In the genomic region with DNA sequence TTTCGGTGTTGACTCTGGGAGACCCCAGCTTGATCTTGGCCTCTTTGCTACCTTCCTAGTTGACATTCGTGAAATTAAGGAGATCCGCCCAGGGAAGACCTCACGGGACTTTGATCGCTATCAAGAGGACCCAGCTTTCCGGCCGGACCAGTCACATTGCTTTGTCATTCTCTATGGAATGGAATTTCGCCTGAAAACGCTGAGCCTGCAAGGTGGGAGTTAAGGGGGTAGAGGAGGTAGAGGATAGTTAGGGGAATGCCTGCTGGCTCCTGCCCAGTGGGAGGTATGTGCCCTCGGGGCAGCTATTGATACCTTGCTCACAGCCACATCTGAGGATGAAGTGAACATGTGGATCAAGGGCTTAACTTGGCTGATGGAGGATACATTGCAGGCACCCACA, we compare ENCODE assay signal across 16 cellular contexts. TPM values are rescaled to one million over a fixed set of nuclear protein-coding genes. Genes with fewer than 3 reads are reported as not detected.
DNase-seq lines count a peak whose midpoint lies in the region; ATAC-seq and FAIRE-seq lines count a peak whose summit lies in the region.
"Had no signal": no experiment of that assay in that cellular context is flagged by ENCODE, and none has a peak within 500 bp of the region (broad histone marks: within the 10 kb centered on the region; RNA-seq: fewer than 3 reads in every experiment).

No MANE protein-coding gene starts in this region.

- peak overlapping the region; percentile 99 for H3K27ac Mint-ChIP-seq in stimulated activated naive CD8-positive, alpha-beta T cell treated with anti-CD3 and anti-CD28 coated beads, Interleukin-15, Interleukin-2, amounts not matched to agents 100 ng/mL and 50 ng/mL, for 24 hours
- H3K27ac Mint-ChIP-seq in activated T-helper 17 cell treated with anti-CD3 and anti-CD28 coated beads, Interleukin-2, amount 50 U/mL, for 72 hours, result peak overlapping the region; percentile 98
- peak overlapping the region in 5 of 6 donors; percentile 75 to 95 (median 83) for H3K27ac Mint-ChIP-seq in naive B cell

- DNase-seq in stimulated activated naive CD8-positive, alpha-beta T cell treated with anti-CD3 and anti-CD28 coated beads, Interleukin-15, Interleukin-2, amounts not matched to agents 100 U/mL and 50 U/mL, for 24 hours, result no peak
- DNase-seq in naive B cell (no peak), urothelium cell line (ENCODE audit: low spot score) (no peak), T-helper 9 cell (no peak)
- no peak for DNase-seq in stimulated activated naive CD4-positive, alpha-beta T cell (lab: John Stamatoyannopoulos, UW)
- DNase-seq: activated effector memory CD4-positive, alpha-beta T cell treated with anti-CD3 and anti-CD28 coated beads, Interleukin-2, amount 50 U/mL, for 16 hours; central memory CD4-positive, alpha-beta T cell; mammary epithelial cell; NCI-H2081; NCI-H526 treated with DMSO at 0.1 percent for 48 hours; stimulated activated CD4-positive, alpha-beta T cell treated with anti-CD3 and anti-CD28 coated beads, Interleukin-4, amount 100 ng/mL, for 24 hours had no signal

- ATAC-seq in stimulated activated naive CD8-positive, alpha-beta T cell treated with anti-CD3 and anti-CD28 coated beads, Interleukin-15, Interleukin-2, amounts not matched to agents 100 U/mL and 50 U/mL, for 24 hours, result no peak
- no peak for ATAC-seq in activated T-helper 17 cell treated with anti-CD3 and anti-CD28 coated beads, Interleukin-2, amount 50 U/mL, for 72 hours (replicated peaks)
- ATAC-seq in naive B cell (ENCODE audit: low read depth in 2 of 2), result no peak
- no peak for ATAC-seq in activated CD4-positive, CD25-positive, alpha-beta regulatory T cell treated with anti-CD3 and anti-CD28 coated beads, Interleukin-2, amount 50 U/mL, for 24 hours
- ATAC-seq: Panc1 had no signal

- peaks cover 53% of the 10 kb centered on the region for H3K36me3 Mint-ChIP-seq in stimulated activated naive CD8-positive, alpha-beta T cell treated with anti-CD3 and anti-CD28 coated beads, Interleukin-15, Interleukin-2, amounts not matched to agents 100 ng/mL and 50 ng/mL, for 24 hours (ENCODE audit: low read depth)
- peaks cover 94% of the 10 kb centered on the region for H3K36me3 Mint-ChIP-seq in activated T-helper 17 cell treated with anti-CD3 and anti-CD28 coated beads, Interleukin-2, amount 50 U/mL, for 72 hours (ENCODE audit: low read depth)
- peaks cover 19 to 37% of the 10 kb centered on the region in 2 donors for H3K36me3 Mint-ChIP-seq in naive B cell

- no peaks in the 10 kb centered on the region for H3K9me3 Mint-ChIP-seq in stimulated activated naive CD8-positive, alpha-beta T cell treated with anti-CD3 and anti-CD28 coated beads, Interleukin-15, Interleukin-2, amounts not matched to agents 100 ng/mL and 50 ng/mL, for 24 hours
- no peaks in the 10 kb centered on the region for H3K9me3 Mint-ChIP-seq in activated T-helper 17 cell treated with anti-CD3 and anti-CD28 coated beads, Interleukin-2, amount 50 U/mL, for 72 hours
- H3K9me3 Mint-ChIP-seq in naive B cell, result no peaks in the 10 kb centered on the region

- peaks cover 94% of the 10 kb centered on the region for H3K4me1 Mint-ChIP-seq in stimulated activated naive CD8-positive, alpha-beta T cell treated with anti-CD3 and anti-CD28 coated beads, Interleukin-15, Interleukin-2, amounts not matched to agents 100 ng/mL and 50 ng/mL, for 24 hours (ENCODE audit: low read depth)
- peaks cover 80% of the 10 kb centered on the region for H3K4me1 Mint-ChIP-seq in activated T-helper 17 cell treated with anti-CD3 and anti-CD28 coated beads, Interleukin-2, amount 50 U/mL, for 72 hours
- peaks cover 48 to 63% (median 58%) of the 10 kb centered on the region in 3 donors for H3K4me1 Mint-ChIP-seq in naive B cell

- no peak overlapping the region for H3K4me3 Mint-ChIP-seq in stimulated activated naive CD8-positive, alpha-beta T cell treated with anti-CD3 and anti-CD28 coated beads, Interleukin-15, Interleukin-2, amounts not matched to agents 100 ng/mL and 50 ng/mL, for 24 hours
- peak overlapping the region; percentile 90 for H3K4me3 Mint-ChIP-seq in activated T-helper 17 cell treated with anti-CD3 and anti-CD28 coated beads, Interleukin-2, amount 50 U/mL, for 72 hours
- no peak overlapping the region for H3K4me3 Mint-ChIP-seq in naive B cell

- peak; percentile 55 for FAIRE-seq in urothelium cell line (lab: Jason Lieb, UNC)
- FAIRE-seq: frontal cortex had no signal

- no peaks in the 10 kb centered on the region for H3K27me3 Mint-ChIP-seq in stimulated activated naive CD8-positive, alpha-beta T cell treated with anti-CD3 and anti-CD28 coated beads, Interleukin-15, Interleukin-2, amounts not matched to agents 100 ng/mL and 50 ng/mL, for 24 hours
- H3K27me3 Mint-ChIP-seq in activated T-helper 17 cell treated with anti-CD3 and anti-CD28 coated beads, Interleukin-2, amount 50 U/mL, for 72 hours, result no peaks in the 10 kb centered on the region
- H3K27me3 Mint-ChIP-seq in naive B cell, result peaks cover 8 to 34% (median 14%) of the 10 kb centered on the region in 3 donors

RNA-seq across cellular contexts. Expression of a gene that starts 22.2 kb away (rescaled TPM):
- 100 to 1,000 TPM; 184 to 628 TPM for total RNA-seq in activated T-helper 17 cell treated with anti-CD3 and anti-CD28 coated beads, Interleukin-2, amount 50 U/mL, for 72 hours
- polyA plus RNA-seq in naive B cell (ENCODE audit: low read depth in 6 of 6), result 10 to 100 TPM in 2 of 6 donors, 1 to 10 TPM in 4; 1.6 to 18.1 (median 8.0) TPM
